ENCODE assay signal across 12 cellular contexts in genomic region chr16:57357330-57358151, GRCh38. TPM values are rescaled to one million over a fixed set of nuclear protein-coding genes. Genes with fewer than 3 reads are reported as not detected.
DNase-seq lines count a peak whose midpoint lies in the region; ATAC-seq, FAIRE-seq and TF ChIP-seq lines count a peak whose summit lies in the region.
"Had no signal": no experiment of that assay in that cellular context is flagged by ENCODE, and none has a peak within 500 bp of the region (broad histone marks: within the 10 kb centered on the region; RNA-seq: fewer than 3 reads in every experiment).

No MANE protein-coding gene starts in this region.

- H3K27me3 ChIP-seq in HL-60 (ENCODE audit: insufficient read depth, poor library complexity, severe bottlenecking) (no peaks in the 10 kb centered on the region), smooth muscle cell (ENCODE audit: low read depth) (no peaks in the 10 kb centered on the region)

- H4K20me1 ChIP-seq in smooth muscle cell (ENCODE audit: low read depth) = no peaks in the 10 kb centered on the region

- H3K4me2 ChIP-seq in smooth muscle cell = no peak overlapping the region

- no peaks in the 10 kb centered on the region for H3K79me2 ChIP-seq in smooth muscle cell (ENCODE audit: low read depth)

- no peaks in the 10 kb centered on the region for H3F3A ChIP-seq in smooth muscle cell (ENCODE audit: low read depth)

- peak overlapping the region; percentile 61 for H3K27ac ChIP-seq in HL-60 (replicated peaks)
- H3K27ac ChIP-seq in coronary artery = no peak overlapping the region
- H3K27ac ChIP-seq in smooth muscle cell (ENCODE audit: low read depth) = no peak overlapping the region
- no peak overlapping the region for H3K27ac ChIP-seq in substantia nigra (ENCODE audit: low read depth, low read length, poor library complexity, severe bottlenecking)

- DNase-seq in AG20443 (ENCODE audit: low spot score) = peak; percentile 4
- DNase-seq in GM18507 (ENCODE audit: extremely low spot score, insufficient read length, low read depth) = no peak
- DNase-seq in HL-60 (ENCODE audit: low read depth in 1 of 2, low spot score in 1 of 2) = peak in 1 of 2 experiments; percentile 83
- peak; percentile 65 for DNase-seq in coronary artery (ENCODE audit: low spot score)
- no peak for DNase-seq in smooth muscle cell (lab: John Stamatoyannopoulos, UW; ENCODE audit: unreplicated experiment)
- DNase-seq in cerebellar nuclear complex (lab: John Stamatoyannopoulos, UW) = no peak
- DNase-seq in substantia nigra (lab: John Stamatoyannopoulos, UW) = no peak
- DNase-seq: NCI-H1930, T-helper 9 cell had no signal

- H3K36me3 ChIP-seq in smooth muscle cell (ENCODE audit: low read depth) = no peaks in the 10 kb centered on the region

- ATAC-seq in HG03196 (IDR thresholded peaks at IDR 0.05; ENCODE audit: unreplicated experiment) = no peak

- H3K9me3 ChIP-seq in smooth muscle cell (replicated peaks; ENCODE audit: low read depth) = no peaks in the 10 kb centered on the region

- H3K9ac ChIP-seq in smooth muscle cell (ENCODE audit: low read depth) = no peak overlapping the region

- no peak overlapping the region for H2AFZ ChIP-seq in smooth muscle cell (ENCODE audit: low read depth)

- peak; percentile 83 for FAIRE-seq in GM18507 (lab: Jason Lieb, UNC)

- WGBS in smooth muscle cell (ENCODE audit: low lambda C conversion rate) = 94% methylated on average over 10 of the region's 10 CpGs

- no peaks in the 10 kb centered on the region for H3K4me1 ChIP-seq in smooth muscle cell (ENCODE audit: low read depth)

- no peak for TF ChIP-seq CTCF in HL-60 (IDR thresholded peaks at IDR 0.05; ENCODE audit: insufficient read depth, low read length)
- TF ChIP-seq CTCF in coronary artery (IDR thresholded peaks at IDR 0.05) = no peak
- no peak for TF ChIP-seq CTCF in smooth muscle cell (IDR thresholded peaks at IDR 0.05; ENCODE audit: borderline replicate concordance, insufficient read depth, poor library complexity, severe bottlenecking)

- H3K4me3 ChIP-seq in HL-60 (replicated peaks; ENCODE audit: insufficient read depth, low read length) = no peak overlapping the region
- no peak overlapping the region for H3K4me3 ChIP-seq in coronary artery
- no peak overlapping the region for H3K4me3 ChIP-seq in smooth muscle cell

RNA-seq across cellular contexts. Expression of gene CCL22, which starts 1.0 kb away (rescaled TPM):
- not detected in 2 replicates for total RNA-seq in smooth muscle cell
- polyA plus RNA-seq in smooth muscle cell = not detected in 2 replicates
- total RNA-seq: epithelial cell of proximal tubule, mononuclear cell had no signal

RNA-seq across cellular contexts. Expression of gene CX3CL1, which starts 14.7 kb away (rescaled TPM):
- 2.2 and 4.0 TPM in 2 replicates for total RNA-seq in smooth muscle cell
- polyA plus RNA-seq in smooth muscle cell = 2.8 and 5.4 TPM in 2 replicates
- total RNA-seq: mononuclear cell had no signal

RNA-seq across cellular contexts. Expression of gene CCL17, which starts 47.0 kb away (rescaled TPM):
- not detected in 2 replicates for total RNA-seq in smooth muscle cell
- not detected in 2 replicates for polyA plus RNA-seq in smooth muscle cell
- total RNA-seq: epithelial cell of proximal tubule, mononuclear cell had no signal

Comparison
In these comparisons a context has a peak if more than half of its experiments do, and no peak if none do; other contexts are left out.
1. DNase-seq: peak in AG20443 (single experiment) and coronary artery (single experiment); none in GM18507 (single experiment), smooth muscle cell (single experiment), cerebellar nuclear complex (0 of 2) and substantia nigra (0 of 49).